In the genomic region with DNA sequence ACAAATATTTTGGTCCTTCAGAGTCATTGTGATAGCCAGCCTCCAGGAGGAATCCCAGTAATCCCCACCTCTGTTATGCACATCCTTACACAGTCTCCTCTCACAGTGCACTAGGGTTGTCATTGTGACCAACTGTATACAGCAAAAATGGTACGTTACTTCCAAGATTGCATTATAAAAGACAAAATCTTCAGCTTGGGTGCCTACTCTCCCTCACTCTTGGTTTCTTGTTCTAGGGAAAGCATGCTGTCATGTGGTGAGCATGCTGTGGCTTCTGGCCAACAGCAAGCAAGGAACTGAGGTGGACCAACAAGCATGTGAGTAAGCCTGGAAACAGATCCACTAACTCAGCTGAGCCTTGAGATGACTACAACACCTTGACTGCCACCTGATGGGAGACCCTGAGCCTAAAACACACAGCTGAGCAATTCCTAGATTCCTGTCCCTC, we compare ENCODE assay signal across 10 cellular contexts.
DNase-seq lines count a peak whose midpoint lies in the region; ATAC-seq and TF ChIP-seq lines count a peak whose summit lies in the region.
"Had no signal": no experiment of that assay in that cellular context is flagged by ENCODE, and none has a peak within 500 bp of the region (broad histone marks: within the 10 kb centered on the region; RNA-seq: fewer than 3 reads in every experiment).

No MANE protein-coding gene starts in this region.

- no peak overlapping the region for H3K9ac ChIP-seq in mammary epithelial cell (ENCODE audit: insufficient read depth, low read length)

- no peaks in the 10 kb centered on the region for H3K9me3 ChIP-seq in mammary epithelial cell (replicated peaks; ENCODE audit: insufficient read depth, low read length)
- H3K9me3 ChIP-seq in CD8-positive, alpha-beta memory T cell (ENCODE audit: low read length): no peaks in the 10 kb centered on the region
- H3K9me3 ChIP-seq: esophagus squamous epithelium had no signal

- peak; percentile 56 for ATAC-seq in HG03432 (IDR thresholded peaks at IDR 0.05; ENCODE audit: unreplicated experiment)

- BruUV-seq in mammary epithelial cell (replicated peaks; lab: Mats Ljungman, UMichigan): no TSS peak

- H2AFZ ChIP-seq in mammary epithelial cell (ENCODE audit: low read depth, low read length): no peak overlapping the region

- H3K4me3 ChIP-seq in mammary epithelial cell (replicated peaks in 1 of 3; ENCODE audit: insufficient read depth in 1 of 3, low read depth in 2 of 3, low read length in 3 of 3): no peak overlapping the region
- H3K4me3 ChIP-seq in CD8-positive, alpha-beta memory T cell (ENCODE audit: low read length): no peak overlapping the region
- H3K4me3 ChIP-seq: esophagus squamous epithelium had no signal

- H3K27me3 Mint-ChIP-seq in CD8-positive, alpha-beta memory T cell: peaks cover under 1 to 2% of the 10 kb centered on the region in 2 donors

- WGBS in mammary epithelial cell (ENCODE audit: low coverage, missing lambda C conversion rate): 13% methylated on average over 1 of the region's 1 CpG

- no peaks in the 10 kb centered on the region for H3K36me3 Mint-ChIP-seq in CD8-positive, alpha-beta memory T cell

- no peak overlapping the region for H3K27ac Mint-ChIP-seq in CD8-positive, alpha-beta memory T cell

- in situ Hi-C loops in Caki2 (cut with HindIII; ENCODE audit: low pct_unique_long_range_greater_than_20kb, low sequenced_read_pairs): no loop called here
- in situ Hi-C loops in mammary epithelial cell (cut with MboI; ENCODE audit: low sequenced_read_pairs in 2 of 2): no loop called here

- no peak overlapping the region for H3K27ac ChIP-seq in mammary epithelial cell (ENCODE audit: insufficient read depth, low read depth, low read length)
- no peak overlapping the region for H3K27ac ChIP-seq in CD8-positive, alpha-beta memory T cell (ENCODE audit: low read depth, low read length)
- H3K27ac ChIP-seq: esophagus squamous epithelium, VCaP had no signal

- H4K20me1 ChIP-seq in mammary epithelial cell (ENCODE audit: insufficient read depth, low read length): no peaks in the 10 kb centered on the region

- POLR2A ChIA-PET in CD8-positive, alpha-beta memory T cell (lab: Charles Lee): no interaction called here

- H3K9me3 Mint-ChIP-seq in CD8-positive, alpha-beta memory T cell: peaks cover 0 to 8% (median 3%) of the 10 kb centered on the region in 5 donors

- H3K79me2 ChIP-seq in mammary epithelial cell (ENCODE audit: insufficient read depth, low read length): peaks cover 36% of the 10 kb centered on the region

- H3K4me3 Mint-ChIP-seq in CD8-positive, alpha-beta memory T cell: no peak overlapping the region

- no peak overlapping the region for H3K4me2 ChIP-seq in mammary epithelial cell (ENCODE audit: insufficient read depth, low read depth, low read length)

- CTCF ChIA-PET in mammary epithelial cell (lab: Charles Lee; ENCODE audit: low non-redundant PET): interaction anchor here (0.5 to 0.6 kb wide), 2 partner anchors 71 kb away, joined by 3 read pairs; no protein-coding TSS in a partner anchor
- CTCF ChIA-PET in CD8-positive, alpha-beta memory T cell (lab: Charles Lee): no interaction called here

- peak; percentile 52 for DNase-seq in Caki2 (ENCODE audit: low read depth)
- peak; percentile 92 for DNase-seq in mammary epithelial cell
- DNase-seq in lung microvascular endothelial cell (ENCODE audit: low read depth in 2 of 2): peak; percentile 26 to 81
- DNase-seq in CD8-positive, alpha-beta memory T cell: no peak
- DNase-seq in globus pallidus (ENCODE audit: low spot score): no peak
- no peak for DNase-seq in DMS53 (lab: John Stamatoyannopoulos, UW)
- no peak for DNase-seq in KG1 (lab: John Stamatoyannopoulos, UW)
- DNase-seq: esophagus squamous epithelium had no signal

- no peaks in the 10 kb centered on the region for H3K4me1 Mint-ChIP-seq in CD8-positive, alpha-beta memory T cell

- intact Hi-C loops in mammary epithelial cell (cut with micrococcal nuclease): loop anchor here (1.0 to 5.0 kb wide), 3 partner anchors 35 to 72 kb away; no protein-coding TSS in a partner anchor

- TF ChIP-seq CTCF in mammary epithelial cell (conservative IDR thresholded peaks at IDR 0.05 in 1 of 2, IDR thresholded peaks at IDR 0.05 in 1 of 2; ENCODE audit: extremely low read depth in 1 of 2, insufficient read depth in 1 of 2, low read depth in 1 of 2, low read length in 2 of 2): peak in 1 of 2 donors; percentile 6

- no peaks in the 10 kb centered on the region for H3K27me3 ChIP-seq in mammary epithelial cell (ENCODE audit: insufficient read depth, low read length)
- H3K27me3 ChIP-seq in CD8-positive, alpha-beta memory T cell (ENCODE audit: insufficient read depth, low read length, poor library complexity, severe bottlenecking): no peaks in the 10 kb centered on the region
- H3K27me3 ChIP-seq: esophagus squamous epithelium had no signal

- H3K4me1 ChIP-seq in mammary epithelial cell (ENCODE audit: insufficient read depth, low read length): peaks cover 7% of the 10 kb centered on the region
- H3K4me1 ChIP-seq in CD8-positive, alpha-beta memory T cell (ENCODE audit: insufficient read depth, low read length): no peaks in the 10 kb centered on the region

- dilution Hi-C loops in mammary epithelial cell (cut with HindIII; ENCODE audit: low sequenced_read_pairs): no loop called here

- no peaks in the 10 kb centered on the region for H3K36me3 ChIP-seq in mammary epithelial cell (ENCODE audit: insufficient read depth, low read length)
- H3K36me3 ChIP-seq in CD8-positive, alpha-beta memory T cell (ENCODE audit: insufficient read depth, low read length): no peaks in the 10 kb centered on the region
- H3K36me3 ChIP-seq: esophagus squamous epithelium had no signal

Comparison
In these comparisons a context has a peak if more than half of its experiments do, and no peak if none do; other contexts are left out.
1. DNase-seq: peak in Caki2 (single experiment), mammary epithelial cell (single experiment) and lung microvascular endothelial cell (2 of 2); none in CD8-positive, alpha-beta memory T cell (0 of 5), globus pallidus (single experiment), DMS53 (single experiment) and KG1 (single experiment).